Comparison of ENCODE assay signal across 11 cellular contexts in the genomic region with DNA sequence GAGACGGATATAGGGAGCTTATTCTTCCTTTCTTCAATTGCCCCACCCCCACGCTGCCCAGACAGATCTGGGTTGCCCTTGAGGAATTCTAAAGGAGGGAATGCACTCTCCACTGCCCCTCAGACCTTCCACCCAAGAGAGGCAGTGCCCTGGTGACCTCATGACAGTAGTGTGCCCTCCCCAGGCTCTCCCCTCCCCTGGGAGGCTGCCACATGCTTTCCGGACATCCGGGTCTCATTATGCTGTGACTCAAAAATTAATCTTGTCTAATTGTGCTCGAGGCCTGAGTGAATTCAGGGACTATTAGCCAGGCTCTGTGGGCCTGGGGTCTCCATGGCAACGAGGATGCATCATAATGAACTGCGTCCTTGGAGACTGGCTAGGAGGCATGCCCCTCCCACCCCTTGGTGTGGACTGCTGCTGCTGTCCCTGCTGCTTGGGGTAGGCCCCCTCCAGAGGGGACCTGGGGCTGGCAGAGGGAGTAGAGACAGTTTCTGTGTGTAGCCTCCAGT. TPM values are rescaled to one million over a fixed set of nuclear protein-coding genes. Genes with fewer than 3 reads are reported as not detected.
DNase-seq lines count a peak whose midpoint lies in the region; ATAC-seq and TF ChIP-seq lines count a peak whose summit lies in the region.
"Had no signal": no experiment of that assay in that cellular context is flagged by ENCODE, and none has a peak within 500 bp of the region (broad histone marks: within the 10 kb centered on the region; RNA-seq: fewer than 3 reads in every experiment).

No MANE protein-coding gene starts in this region.

- H3K4me3 Mint-ChIP-seq in endothelial cell (ENCODE audit: unreplicated experiment): no peak overlapping the region
- H3K4me3 Mint-ChIP-seq: stimulated activated naive CD8-positive, alpha-beta T cell treated with anti-CD3 and anti-CD28 coated beads, Interleukin-15, Interleukin-2, amounts not matched to agents 100 ng/mL and 50 ng/mL, for 24 hours had no signal

- peaks cover 11% of the 10 kb centered on the region for H3K27me3 Mint-ChIP-seq in endothelial cell (ENCODE audit: unreplicated experiment)
- H3K27me3 Mint-ChIP-seq: stimulated activated naive CD8-positive, alpha-beta T cell treated with anti-CD3 and anti-CD28 coated beads, Interleukin-15, Interleukin-2, amounts not matched to agents 100 ng/mL and 50 ng/mL, for 24 hours had no signal

- H3K36me3 Mint-ChIP-seq in endothelial cell (ENCODE audit: low read depth, unreplicated experiment): peaks cover 32% of the 10 kb centered on the region

- H3K4me1 Mint-ChIP-seq in endothelial cell (ENCODE audit: unreplicated experiment): peaks cover 91% of the 10 kb centered on the region

- DNase-seq in GM03348 (ENCODE audit: low spot score) (peak; percentile 62), NCI-H524 (lab: John Stamatoyannopoulos, UW) (peak; percentile 97), endothelial cell (ENCODE audit: low spot score) (peak; percentile 58), pons (ENCODE audit: low spot score) (peak; percentile 59), OCI-M2 (lab: John Stamatoyannopoulos, UW; ENCODE audit: unreplicated experiment) (no peak), putamen (ENCODE audit: low spot score) (no peak), NCI-H2029 treated with DMSO at 0.1 percent for 48 hours (lab: John Stamatoyannopoulos, UW) (no peak)
- DNase-seq: activated gamma-delta T cell treated with Interleukin-2 at 50 U/mL for 16 hours had no signal

- no peak for ATAC-seq in HG02938 (IDR thresholded peaks at IDR 0.05; ENCODE audit: unreplicated experiment)

- no peak for TF ChIP-seq CTCF in endothelial cell (IDR thresholded peaks at IDR 0.05; ENCODE audit: unreplicated experiment)

- no peaks in the 10 kb centered on the region for H3K9me3 Mint-ChIP-seq in endothelial cell (ENCODE audit: unreplicated experiment)
- H3K9me3 Mint-ChIP-seq: stimulated activated naive CD8-positive, alpha-beta T cell treated with anti-CD3 and anti-CD28 coated beads, Interleukin-15, Interleukin-2, amounts not matched to agents 100 ng/mL and 50 ng/mL, for 24 hours had no signal

- peak overlapping the region; percentile 65 for H3K27ac Mint-ChIP-seq in endothelial cell (ENCODE audit: unreplicated experiment)
- H3K27ac Mint-ChIP-seq: progenitor cell of endocrine pancreas; stimulated activated naive CD8-positive, alpha-beta T cell treated with anti-CD3 and anti-CD28 coated beads, Interleukin-15, Interleukin-2, amounts not matched to agents 100 ng/mL and 50 ng/mL, for 24 hours had no signal

RNA-seq across cellular contexts. Expression of gene CORO2B, which starts 20.8 kb away (rescaled TPM):
- total RNA-seq in endothelial cell (ENCODE audit: unreplicated experiment): 71.7 TPM

Comparison
In these comparisons a context has a peak if more than half of its experiments do, and no peak if none do; other contexts are left out.
1. DNase-seq: peak in GM03348 (single experiment), NCI-H524 (2 of 2), endothelial cell (single experiment) and pons (single experiment); none in OCI-M2 (single experiment), putamen (single experiment) and NCI-H2029 treated with DMSO at 0.1 percent for 48 hours (single experiment).